1 cellular context compared by ENCODE assay signal in genomic region chr3:122233109-122233952, GRCh38.
TF ChIP-seq lines count a peak whose summit lies in the region.

No MANE protein-coding gene starts in this region.

TF ChIP-seq in SK-N-SH, 30 proteins besides CTCF, POLR2A, EP300 and RAD21 (continued from another document):
- no peak for TF ChIP-seq REST (IDR thresholded peaks at IDR 0.05; ENCODE audit: low read depth, low read length)
